29 cellular contexts compared by ENCODE assay signal in the genomic region with DNA sequence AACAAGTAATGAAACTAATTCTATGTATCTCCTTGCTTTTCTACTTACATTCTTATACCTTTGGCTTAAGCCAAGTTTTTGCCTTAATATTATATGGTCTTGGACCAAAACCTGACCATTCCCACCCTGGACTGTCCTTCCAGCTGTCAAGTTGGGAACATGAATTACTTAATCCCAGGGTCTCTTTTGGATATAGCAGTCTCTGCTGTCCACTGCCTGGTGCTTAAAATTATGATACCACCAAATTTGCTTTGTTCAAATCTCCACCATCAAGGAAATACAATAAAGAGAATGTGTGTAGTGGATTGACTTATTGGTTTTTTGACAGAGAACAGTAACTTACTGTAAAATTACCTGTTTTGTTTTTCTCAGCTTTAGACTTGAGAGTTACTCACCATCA.
"Had no signal": no experiment of that assay in that cellular context is flagged by ENCODE, and none has a peak within 500 bp of the region (broad histone marks: within the 10 kb centered on the region; RNA-seq: fewer than 3 reads in every experiment).

No MANE protein-coding gene starts in this region.

- H3K9me3 ChIP-seq: ovary, right lobe of liver, sigmoid colon, suprapubic skin, testis, tibial artery, transverse colon, upper lobe of right lung, uterus had no signal

- H2AFZ ChIP-seq: neural progenitor cell, parathyroid adenoma had no signal

- H3K27me3 Mint-ChIP-seq: progenitor cell of endocrine pancreas; stimulated activated naive CD8-positive, alpha-beta T cell treated with anti-CD3 and anti-CD28 coated beads, Interleukin-15, amount 100 ng/mL, for 72 hours; type B pancreatic cell had no signal

- H3K4me3 Mint-ChIP-seq: natural killer cell; nephron; neural progenitor cell; stimulated activated effector memory CD8-positive, alpha-beta T cell treated with anti-CD3 and anti-CD28 coated beads, Interleukin-12 subunit alpha, Interleukin-12 subunit beta, amount 100 ng/mL, for 72 hours; stimulated activated naive CD8-positive, alpha-beta T cell treated with anti-CD3 and anti-CD28 coated beads, Interleukin-15, amount 100 ng/mL, for 72 hours; type B pancreatic cell had no signal

- H3K36me3 Mint-ChIP-seq: natural killer cell; stimulated activated effector memory CD8-positive, alpha-beta T cell treated with anti-CD3 and anti-CD28 coated beads, Interleukin-12 subunit alpha, Interleukin-12 subunit beta, amount 100 ng/mL, for 72 hours; type B pancreatic cell had no signal

- DNase-seq: natural killer cell; occipital lobe; ovary; posterior cingulate gyrus; psoas muscle; right cardiac atrium; right lobe of liver; sigmoid colon; small intestine; stimulated activated CD4-positive, alpha-beta T cell treated with anti-CD3 and anti-CD28 coated beads, Interleukin-15, amount 100 ng/mL, for 24 hours; stimulated activated CD4-positive, alpha-beta T cell treated with anti-CD3 and anti-CD28 coated beads, Interleukin-2, amount 100 ng/mL, for 24 hours; stimulated activated CD4-positive, alpha-beta T cell treated with anti-CD3 and anti-CD28 coated beads, Interleukin-2, amount 100 ng/mL, for 48 hours; stimulated activated CD4-positive, alpha-beta T cell treated with anti-CD3 and anti-CD28 coated beads, Interleukin-4, amount 100 ng/mL, for 24 hours; stimulated activated naive CD4-positive, alpha-beta T cell; stimulated activated naive CD8-positive, alpha-beta T cell treated with anti-CD3 and anti-CD28 coated beads, Interleukin-15, amount 100 ng/mL, for 72 hours; stimulated activated naive CD8-positive, alpha-beta T cell treated with anti-CD3 and anti-CD28 coated beads, Interleukin-15, Interleukin-2, amounts not matched to agents 100 U/mL and 50 U/mL, for 24 hours; substantia nigra; testis; tibial artery; transverse colon; upper lobe of right lung; uterus had no signal

- H3K27ac ChIP-seq: neural progenitor cell, ovary, parathyroid adenoma, psoas muscle, right lobe of liver, sigmoid colon, suprapubic skin, testis, tibial artery, transverse colon, upper lobe of right lung, uterus had no signal

- H3K36me3 ChIP-seq: neural progenitor cell, ovary, right lobe of liver, sigmoid colon, suprapubic skin, tibial artery, transverse colon, upper lobe of right lung, uterus had no signal

- ATAC-seq: natural killer cell; psoas muscle; right cardiac atrium; right lobe of liver; stimulated activated effector memory CD8-positive, alpha-beta T cell treated with anti-CD3 and anti-CD28 coated beads, Interleukin-12 subunit alpha, Interleukin-12 subunit beta, amount 100 ng/mL, for 72 hours; stimulated activated naive CD8-positive, alpha-beta T cell treated with anti-CD3 and anti-CD28 coated beads, Interleukin-15, amount 100 ng/mL, for 72 hours; stimulated activated naive CD8-positive, alpha-beta T cell treated with anti-CD3 and anti-CD28 coated beads, Interleukin-15, Interleukin-2, amounts not matched to agents 100 U/mL and 50 U/mL, for 24 hours; upper lobe of right lung had no signal

- FAIRE-seq: small intestine had no signal

- H3K4me1 Mint-ChIP-seq: natural killer cell; nephron; neural progenitor cell; stimulated activated effector memory CD8-positive, alpha-beta T cell treated with anti-CD3 and anti-CD28 coated beads, Interleukin-12 subunit alpha, Interleukin-12 subunit beta, amount 100 ng/mL, for 72 hours; stimulated activated naive CD8-positive, alpha-beta T cell treated with anti-CD3 and anti-CD28 coated beads, Interleukin-15, amount 100 ng/mL, for 72 hours had no signal

- H3K4me3 ChIP-seq: neural progenitor cell, ovary, psoas muscle, right lobe of liver, sigmoid colon, suprapubic skin, testis, tibial artery, transverse colon, upper lobe of right lung, uterus had no signal

- H3K4me2 ChIP-seq: neural progenitor cell had no signal

- H3K4me1 ChIP-seq: neural progenitor cell, parathyroid adenoma, psoas muscle, right lobe of liver, sigmoid colon, suprapubic skin, testis, tibial artery, transverse colon, upper lobe of right lung, uterus had no signal

- H3K27ac Mint-ChIP-seq: natural killer cell; nephron; neural progenitor cell; progenitor cell of endocrine pancreas; stimulated activated effector memory CD8-positive, alpha-beta T cell treated with anti-CD3 and anti-CD28 coated beads, Interleukin-12 subunit alpha, Interleukin-12 subunit beta, amount 100 ng/mL, for 72 hours; stimulated activated naive CD8-positive, alpha-beta T cell treated with anti-CD3 and anti-CD28 coated beads, Interleukin-15, amount 100 ng/mL, for 72 hours; type B pancreatic cell had no signal

- H3K79me2 ChIP-seq: parathyroid adenoma had no signal

- H3K9me3 Mint-ChIP-seq: natural killer cell; stimulated activated effector memory CD8-positive, alpha-beta T cell treated with anti-CD3 and anti-CD28 coated beads, Interleukin-12 subunit alpha, Interleukin-12 subunit beta, amount 100 ng/mL, for 72 hours had no signal

- H3K27me3 ChIP-seq: neural progenitor cell, ovary, right lobe of liver, sigmoid colon, suprapubic skin, testis, tibial artery, transverse colon, upper lobe of right lung, uterus had no signal
